8 cellular contexts compared by ENCODE assay signal in genomic region chr22:43262990-43263644, GRCh38.
DNase-seq lines count a peak whose midpoint lies in the region; ATAC-seq and TF ChIP-seq lines count a peak whose summit lies in the region.

No MANE protein-coding gene starts in this region.

- intact Hi-C loops in ovary (cut with DNase I) = no loop called here

- no peak for TF ChIP-seq POLR2A in ovary (IDR thresholded peaks at IDR 0.05)

- peak; percentile 69 for DNase-seq in GM12865 (ENCODE audit: low read depth)
- DNase-seq in OCI-M1 (lab: John Stamatoyannopoulos, UW) = peak; percentile 60
- DNase-seq in activated naive CD4-positive, alpha-beta T cell treated with anti-CD3 and anti-CD28 coated beads, Interleukin-2, amount 50 U/mL, for 72 hours (ENCODE audit: low spot score in 2 of 2) = peak; percentile 19 to 60
- DNase-seq in ovary = peak in 4 of 5 donors; percentile 50 to 80 (median 66)
- DNase-seq in NCI-H187 (lab: John Stamatoyannopoulos, UW) = no peak
- no peak for DNase-seq in MG63

- no peaks in the 10 kb centered on the region for H3K9me3 Mint-ChIP-seq in activated naive CD4-positive, alpha-beta T cell treated with anti-CD3 and anti-CD28 coated beads, Interleukin-2, amount 50 U/mL, for 72 hours

- H3K27ac ChIP-seq in ovary = peak overlapping the region in 1 of 2 donors; percentile 75

- WGBS in ovary, 3 donors = 44 to 53% (median 47%) methylated on average over 19 of the region's 19 CpGs

- no peaks in the 10 kb centered on the region for H3K9me3 ChIP-seq in ovary
- no peaks in the 10 kb centered on the region for H3K9me3 ChIP-seq in MG63

- TF ChIP-seq CTCF in GM12865 (IDR thresholded peaks at IDR 0.05; ENCODE audit: insufficient read depth, low read depth, low read length, missing control alignments) (no peak), ovary (IDR thresholded peaks at IDR 0.05) (no peak)

- H3K27ac Mint-ChIP-seq in activated naive CD4-positive, alpha-beta T cell treated with anti-CD3 and anti-CD28 coated beads, Interleukin-2, amount 50 U/mL, for 72 hours = peak overlapping the region in 1 of 2 donors; percentile 88

- H3K36me3 ChIP-seq in ovary = no peaks in the 10 kb centered on the region
- no peaks in the 10 kb centered on the region for H3K36me3 ChIP-seq in MG63

- H3K36me3 Mint-ChIP-seq in activated naive CD4-positive, alpha-beta T cell treated with anti-CD3 and anti-CD28 coated beads, Interleukin-2, amount 50 U/mL, for 72 hours = no peaks in the 10 kb centered on the region

- peaks cover 26% of the 10 kb centered on the region for H3K4me1 ChIP-seq in ovary (ENCODE audit: insufficient read depth)

- peak; percentile 39 to 52 for ATAC-seq in activated naive CD4-positive, alpha-beta T cell treated with anti-CD3 and anti-CD28 coated beads, Interleukin-2, amount 50 U/mL, for 72 hours
- ATAC-seq in GM18868 (IDR thresholded peaks at IDR 0.05; ENCODE audit: unreplicated experiment) = no peak
- no peak for ATAC-seq in HG03342 (IDR thresholded peaks at IDR 0.05; ENCODE audit: unreplicated experiment)

- H3K27me3 ChIP-seq in ovary = no peaks in the 10 kb centered on the region
- H3K27me3 ChIP-seq in MG63 = no peaks in the 10 kb centered on the region

- TF ChIP-seq EP300 in ovary (IDR thresholded peaks at IDR 0.05) = no peak

- H3K4me3 ChIP-seq in GM12865 (ENCODE audit: low read depth, low read length) (peak overlapping the region; percentile 28), ovary (no peak overlapping the region), MG63 (no peak overlapping the region)

Comparison
In these comparisons a context has a peak if more than half of its experiments do, and no peak if none do; other contexts are left out.
1. DNase-seq: peak in GM12865 (single experiment), OCI-M1 (single experiment), activated naive CD4-positive, alpha-beta T cell treated with anti-CD3 and anti-CD28 coated beads, Interleukin-2, amount 50 U/mL, for 72 hours (2 of 2) and ovary (4 of 5); none in NCI-H187 (0 of 2) and MG63 (single experiment).
2. ATAC-seq: peak in activated naive CD4-positive, alpha-beta T cell treated with anti-CD3 and anti-CD28 coated beads, Interleukin-2, amount 50 U/mL, for 72 hours (2 of 2); none in GM18868 (single experiment) and HG03342 (single experiment).